Comparison of ENCODE assay signal across 13 cellular contexts in genomic region chr22:37225481-37225880, GRCh38. TPM values are rescaled to one million over a fixed set of nuclear protein-coding genes. Genes with fewer than 3 reads are reported as not detected.
A peak's percentile ranks its signal among the peaks of the same experiment; 100 is the strongest.
DNase-seq lines count a peak whose midpoint lies in the region; FAIRE-seq and TF ChIP-seq lines count a peak whose summit lies in the region.
"Had no signal": no experiment of that assay in that cellular context is flagged by ENCODE, and none has a peak within 500 bp of the region (broad histone marks: within the 10 kb centered on the region; RNA-seq: fewer than 3 reads in every experiment).

No MANE protein-coding gene starts in this region.

- H3K27ac ChIP-seq in AG04450 (ENCODE audit: low read depth, low read length) (no peak overlapping the region), RWPE1 (peak overlapping the region; percentile 38), endothelial cell of umbilical vein (ENCODE audit: insufficient read depth, low read depth, low read length) (no peak overlapping the region), caudate nucleus (ENCODE audit: low read depth, low read length) (no peak overlapping the region)
- H3K27ac ChIP-seq: heart left ventricle had no signal

- TSS peak; percentile 91 for BruUV-seq in endothelial cell of umbilical vein (replicated peaks; lab: Mats Ljungman, UMichigan)

- FAIRE-seq in endothelial cell of umbilical vein (lab: Jason Lieb, UNC) = no peak
- FAIRE-seq: astrocyte, TTC549 had no signal

- H3K4me2 ChIP-seq in endothelial cell of umbilical vein (ENCODE audit: insufficient read depth, low read length) = no peak overlapping the region

- peaks cover 5 to 6% of the 10 kb centered on the region in 2 experiments for H3K36me3 ChIP-seq in endothelial cell of umbilical vein (ENCODE audit: control insufficient read depth in 2 of 2, extremely low read depth in 1 of 2, insufficient read depth in 2 of 2, low read length in 2 of 2)

- no peaks in the 10 kb centered on the region for H3K9me1 ChIP-seq in endothelial cell of umbilical vein (replicated peaks; ENCODE audit: control insufficient read depth, extremely low read depth, insufficient read depth, low read length)

- H3K27me3 ChIP-seq in AG04450 (ENCODE audit: control insufficient read depth, insufficient read depth, low read length) (peaks cover 4% of the 10 kb centered on the region), endothelial cell of umbilical vein (ENCODE audit: control insufficient read depth in 2 of 2, insufficient read depth in 2 of 2, low read length in 2 of 2) (no peaks in the 10 kb centered on the region)

- dilution Hi-C loops in endothelial cell of umbilical vein (cut with MboI; ENCODE audit: extremely low pct_ligation_motif_present, low sequenced_read_pairs) = no loop called here

- H4K20me1 ChIP-seq in endothelial cell of umbilical vein (replicated peaks; ENCODE audit: control insufficient read depth, extremely low read depth, insufficient read depth, low read length) = no peaks in the 10 kb centered on the region

- H3K79me2 ChIP-seq in endothelial cell of umbilical vein (ENCODE audit: control insufficient read depth, insufficient read depth, low read length) = no peaks in the 10 kb centered on the region

- no peak overlapping the region for H3K9ac ChIP-seq in endothelial cell of umbilical vein (replicated peaks; ENCODE audit: extremely low read depth, insufficient read depth, low read length)

- H3K4me3 ChIP-seq in AG04450 (ENCODE audit: low read depth, low read length) (no peak overlapping the region), GM12865 (ENCODE audit: low read depth, low read length) (no peak overlapping the region), endothelial cell of umbilical vein (replicated peaks in 1 of 3; ENCODE audit: insufficient read depth in 1 of 3, low read depth in 1 of 3, low read length in 3 of 3) (no peak overlapping the region)
- H3K4me3 ChIP-seq: heart left ventricle had no signal

- DNase-seq in AG04450 (ENCODE audit: low read depth, low spot score) (no peak), GM12865 (ENCODE audit: low read depth) (no peak), RWPE1 (ENCODE audit: low spot score) (no peak), endothelial cell of umbilical vein (ENCODE audit: low read depth, low spot score) (no peak), occipital lobe (lab: John Stamatoyannopoulos, UW) (no peak), DMS114 treated with DMSO at 0.1 percent for 48 hours (lab: John Stamatoyannopoulos, UW; ENCODE audit: unreplicated experiment) (no peak), NCI-H446 treated with DMSO at 0.1 percent for 48 hours (lab: John Stamatoyannopoulos, UW) (no peak), caudate nucleus (lab: John Stamatoyannopoulos, UW) (no peak)
- DNase-seq: NCI-H2227 treated with DMSO at 0.1 percent for 48 hours had no signal

- H2AFZ ChIP-seq in endothelial cell of umbilical vein (ENCODE audit: low read depth, low read length) = no peak overlapping the region

- POLR2A ChIA-PET in AG04450 (lab: Yijun Ruan, JAX) (no interaction called here), RWPE1 (lab: Yijun Ruan, JAX; ENCODE audit: low non-redundant PET) (interaction anchor here (0.5 to 0.6 kb wide), 2 partner anchors 32 to 720 kb away, joined by 3 to 5 read pairs; no protein-coding TSS in a partner anchor), endothelial cell of umbilical vein (lab: Charles Lee) (no interaction called here)

- TF ChIP-seq POLR2A in endothelial cell of umbilical vein (IDR thresholded peaks at IDR 0.05; ENCODE audit: low read depth, low read length) = no peak

- intact Hi-C loops in endothelial cell of umbilical vein (cut with micrococcal nuclease) = loop anchor here (1.0 kb wide), 1 partner anchor 36 kb away; no protein-coding TSS in a partner anchor

- TF ChIP-seq CTCF in AG04450 (IDR thresholded peaks at IDR 0.05; ENCODE audit: low read depth, low read length) (peak; percentile 26; the same call in 1 of the 2 replicates), GM12865 (IDR thresholded peaks at IDR 0.05; ENCODE audit: insufficient read depth, low read depth, low read length, missing control alignments) (peak; percentile 30), RWPE1 (conservative IDR thresholded peaks at IDR 0.05; ENCODE audit: low read depth) (no peak), endothelial cell of umbilical vein (IDR thresholded peaks at IDR 0.05; ENCODE audit: extremely low read depth in 1 of 2, insufficient read depth in 1 of 2, low read depth in 1 of 2, low read length in 2 of 2) (peak in 1 of 2 donors; percentile 26)

- peaks cover 22% of the 10 kb centered on the region for H3K4me1 ChIP-seq in endothelial cell of umbilical vein (ENCODE audit: control insufficient read depth, extremely low read depth, insufficient read depth, low read length)

- CTCF ChIA-PET in AG04450 (lab: Charles Lee) = interaction anchor here (1.1 to 2.1 kb wide), 3 partner anchors 26 to 60 kb away, joined by 3 to 6 read pairs (median 4); no protein-coding TSS in a partner anchor
- CTCF ChIA-PET in RWPE1 (lab: Yijun Ruan, JAX) = interaction anchor here (0.6 to 1.7 kb wide), 4 partner anchors 23 to 230 kb away, joined by 4 read pairs; no protein-coding TSS in a partner anchor
- CTCF ChIA-PET in endothelial cell of umbilical vein (lab: Charles Lee) = interaction anchor here (0.5 to 5.4 kb wide), 8 partner anchors 10 to 231 kb away, joined by 3 to 64 read pairs (median 4); no protein-coding TSS in a partner anchor

- H3K9me3 ChIP-seq in AG04450 (ENCODE audit: control insufficient read depth, insufficient read depth, low read length) (peaks cover 5% of the 10 kb centered on the region), endothelial cell of umbilical vein (replicated peaks; ENCODE audit: control insufficient read depth, insufficient read depth, low read length) (no peaks in the 10 kb centered on the region)

TF ChIP-seq in endothelial cell of umbilical vein, 7 proteins besides CTCF, POLR2A, EP300 and RAD21 (continues in another document):
- TF ChIP-seq POLR2AphosphoS5 (IDR thresholded peaks at IDR 0.05; ENCODE audit: insufficient read depth, low read depth, low read length) (no peak), GATA2 (IDR thresholded peaks at IDR 0.05; ENCODE audit: insufficient read depth, insufficient read length, low read depth, low read length) (no peak), MYC (IDR thresholded peaks at IDR 0.05; ENCODE audit: low read depth, low read length) (no peak), EZH2 (IDR thresholded peaks at IDR 0.05; ENCODE audit: borderline replicate concordance, low read depth, low read length, severe bottlenecking) (no peak)
- TF ChIP-seq, protein P1, sequence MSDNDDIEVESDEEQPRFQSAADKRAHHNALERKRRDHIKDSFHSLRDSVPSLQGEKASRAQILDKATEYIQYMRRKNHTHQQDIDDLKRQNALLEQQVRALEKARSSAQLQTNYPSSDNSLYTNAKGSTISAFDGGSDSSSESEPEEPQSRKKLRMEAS (IDR thresholded peaks at IDR 0.05; ENCODE audit: insufficient read depth, insufficient read length) = no peak

RNA-seq across cellular contexts. Expression of gene SSTR3, which starts 13.2 kb away (rescaled TPM):
- polyA plus RNA-seq in AG04450 (2011; rRNA removed) (0.06 and 0.14 TPM in 2 replicates), endothelial cell of umbilical vein (not detected in 2 replicates)
- polyA minus RNA-seq in AG04450 (2011; rRNA and poly(A)+ RNA removed) = 0.09 and 0.14 TPM in 2 replicates
- total RNA-seq in endothelial cell of umbilical vein (not detected in 2 replicates), occipital lobe (not detected)
- polyA plus RNA-seq in endothelial cell of umbilical vein (2011; cell fraction: cytosol; rRNA removed) = not detected in 2 replicates
- not detected in 2 replicates for polyA plus RNA-seq in endothelial cell of umbilical vein (2011; cell fraction: nucleus; rRNA removed)
- polyA plus RNA-seq in endothelial cell of umbilical vein (2012) = not detected in 2 replicates
- polyA minus RNA-seq in endothelial cell of umbilical vein = not detected in 2 replicates
- not detected for polyA minus RNA-seq in endothelial cell of umbilical vein (2011; cell fraction: cytosol; rRNA and poly(A)+ RNA removed)
- not detected in 2 replicates for polyA minus RNA-seq in endothelial cell of umbilical vein (2011; cell fraction: nucleus; rRNA and poly(A)+ RNA removed)
- total RNA-seq: astrocyte had no signal
- polyA plus RNA-seq: heart left ventricle had no signal

RNA-seq across cellular contexts. Expression of gene RAC2, which starts 18.6 kb away (rescaled TPM):
- polyA plus RNA-seq in AG04450 (2011; rRNA removed) (25.0 and 35.9 TPM in 2 replicates), endothelial cell of umbilical vein (181 and 196 TPM in 2 replicates)
- polyA minus RNA-seq in AG04450 (2011; rRNA and poly(A)+ RNA removed) = 28.9 and 38.2 TPM in 2 replicates
- total RNA-seq in endothelial cell of umbilical vein (111 and 122 TPM in 2 replicates), occipital lobe (not detected)
- polyA plus RNA-seq in endothelial cell of umbilical vein (2011; cell fraction: cytosol; rRNA removed) = 128 and 131 TPM in 2 replicates
- polyA plus RNA-seq in endothelial cell of umbilical vein (2011; cell fraction: nucleus; rRNA removed) = 62.5 and 70.8 TPM in 2 replicates
- 122 and 165 TPM in 2 replicates for polyA plus RNA-seq in endothelial cell of umbilical vein (2012)
- polyA minus RNA-seq in endothelial cell of umbilical vein = 92.2 and 107 TPM in 2 replicates
- not detected for polyA minus RNA-seq in endothelial cell of umbilical vein (2011; cell fraction: cytosol; rRNA and poly(A)+ RNA removed)
- polyA minus RNA-seq in endothelial cell of umbilical vein (2011; cell fraction: nucleus; rRNA and poly(A)+ RNA removed) = 21.8 and 27.2 TPM in 2 replicates

RNA-seq across cellular contexts. Expression of gene C1QTNF6, which starts 37.4 kb away (rescaled TPM):
- polyA plus RNA-seq in AG04450 (2011; rRNA removed) (8.2 and 10.0 TPM in 2 replicates), endothelial cell of umbilical vein (20.2 and 23.6 TPM in 2 replicates)
- 4.6 and 4.8 TPM in 2 replicates for polyA minus RNA-seq in AG04450 (2011; rRNA and poly(A)+ RNA removed)
- total RNA-seq in endothelial cell of umbilical vein (27.6 and 31.5 TPM in 2 replicates), occipital lobe (5.3 TPM)
- polyA plus RNA-seq in endothelial cell of umbilical vein (2011; cell fraction: cytosol; rRNA removed) = 13.0 and 13.9 TPM in 2 replicates
- 21.5 and 22.1 TPM in 2 replicates for polyA plus RNA-seq in endothelial cell of umbilical vein (2011; cell fraction: nucleus; rRNA removed)
- 10.6 and 12.3 TPM in 2 replicates for polyA plus RNA-seq in endothelial cell of umbilical vein (2012)
- polyA minus RNA-seq in endothelial cell of umbilical vein = 9.3 and 12.7 TPM in 2 replicates
- 24.2 TPM for polyA minus RNA-seq in endothelial cell of umbilical vein (2011; cell fraction: cytosol; rRNA and poly(A)+ RNA removed)
- polyA minus RNA-seq in endothelial cell of umbilical vein (2011; cell fraction: nucleus; rRNA and poly(A)+ RNA removed) = 7.0 and 7.6 TPM in 2 replicates

RNA-seq across cellular contexts. Expression of gene CYTH4, which starts 56.8 kb away (rescaled TPM):
- polyA plus RNA-seq in AG04450 (2011; rRNA removed) (0.33 and 0.82 TPM in 2 replicates), endothelial cell of umbilical vein (0.06 and 0.29 TPM in 2 replicates)
- polyA minus RNA-seq in AG04450 (2011; rRNA and poly(A)+ RNA removed) = 0.48 and 3.1 TPM in 2 replicates
- total RNA-seq in endothelial cell of umbilical vein (not detected in 2 replicates), occipital lobe (2.3 TPM)
- polyA plus RNA-seq in endothelial cell of umbilical vein (2011; cell fraction: cytosol; rRNA removed) = 0.10 TPM in 1 of 2 replicates, not detected in the other
- polyA plus RNA-seq in endothelial cell of umbilical vein (2011; cell fraction: nucleus; rRNA removed) = 0.11 and 0.27 TPM in 2 replicates
- polyA plus RNA-seq in endothelial cell of umbilical vein (2012) = 0.11 and 0.40 TPM in 2 replicates
- polyA minus RNA-seq in endothelial cell of umbilical vein = 0.17 and 0.63 TPM in 2 replicates
- not detected for polyA minus RNA-seq in endothelial cell of umbilical vein (2011; cell fraction: cytosol; rRNA and poly(A)+ RNA removed)
- not detected in 2 replicates for polyA minus RNA-seq in endothelial cell of umbilical vein (2011; cell fraction: nucleus; rRNA and poly(A)+ RNA removed)
- total RNA-seq: astrocyte, neural crest cell had no signal

Comparison
In these comparisons a context has a peak if more than half of its experiments do, and no peak if none do; other contexts are left out.
1. RNA of gene RAC2, which starts 18.6 kb away (total RNA-seq): 111 to 122 TPM in endothelial cell of umbilical vein; not detected in occipital lobe (single experiment); every median in the first group is over 10 times any median in the second.